1 cellular context compared by ENCODE assay signal in the genomic region with DNA sequence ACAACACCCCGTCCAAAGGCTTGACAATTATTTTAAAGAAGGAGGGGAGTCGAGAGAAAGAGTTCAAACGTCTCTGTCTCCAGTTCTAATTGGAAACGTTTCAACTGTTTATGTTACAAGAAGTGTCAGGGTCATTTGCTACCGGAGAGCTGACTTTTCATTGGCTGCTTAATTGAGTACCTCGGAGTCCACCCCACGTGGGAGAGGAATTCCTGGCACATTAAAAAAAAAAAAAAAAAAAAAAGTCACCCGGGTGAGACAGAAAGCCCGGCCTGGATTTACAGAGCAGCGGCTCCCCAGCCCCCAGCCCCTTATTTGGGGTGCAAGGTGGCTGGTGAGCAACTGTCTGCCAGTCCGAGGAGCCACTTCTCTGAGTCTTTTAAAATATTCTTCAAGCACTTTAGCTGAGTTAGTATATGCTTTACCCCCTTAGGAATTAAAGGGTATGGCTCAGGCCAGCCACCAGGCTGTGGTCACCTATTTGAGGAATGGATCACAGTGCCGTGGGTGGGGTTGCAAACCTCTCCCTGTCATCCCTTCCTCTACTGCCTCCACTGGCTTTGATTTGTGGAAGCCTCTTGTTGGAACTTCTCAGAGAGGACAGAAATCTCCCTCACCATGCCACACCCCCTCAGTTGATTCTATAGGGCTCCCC.
TF ChIP-seq lines count a peak whose summit lies in the region.

No MANE protein-coding gene starts in this region.

TF ChIP-seq in HEK293, 187 proteins besides CTCF, POLR2A, EP300 and RAD21 (continued from another document and continues in another):
- TF ChIP-seq KLF10 (tag by site-specific recombination; IDR thresholded peaks at IDR 0.05) = peak; percentile 88
- no peak for TF ChIP-seq ZNF473 (tag by site-specific recombination; IDR thresholded peaks at IDR 0.05)
- TF ChIP-seq OSR2 (tag by site-specific recombination; IDR thresholded peaks at IDR 0.05) = peak; percentile 94
- TF ChIP-seq, protein P1, sequence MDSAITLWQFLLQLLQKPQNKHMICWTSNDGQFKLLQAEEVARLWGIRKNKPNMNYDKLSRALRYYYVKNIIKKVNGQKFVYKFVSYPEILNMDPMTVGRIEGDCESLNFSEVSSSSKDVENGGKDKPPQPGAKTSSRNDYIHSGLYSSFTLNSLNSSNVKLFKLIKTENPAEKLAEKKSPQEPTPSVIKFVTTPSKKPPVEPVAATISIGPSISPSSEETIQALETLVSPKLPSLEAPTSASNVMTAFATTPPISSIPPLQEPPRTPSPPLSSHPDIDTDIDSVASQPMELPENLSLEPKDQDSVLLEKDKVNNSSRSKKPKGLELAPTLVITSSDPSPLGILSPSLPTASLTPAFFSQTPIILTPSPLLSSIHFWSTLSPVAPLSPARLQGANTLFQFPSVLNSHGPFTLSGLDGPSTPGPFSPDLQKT (IDR thresholded peaks at IDR 0.05; ENCODE audit: borderline replicate concordance, low read depth, low read length) = no peak
- no peak for TF ChIP-seq GLI4 (tag by site-specific recombination; IDR thresholded peaks at IDR 0.05)
- TF ChIP-seq, protein P2, sequence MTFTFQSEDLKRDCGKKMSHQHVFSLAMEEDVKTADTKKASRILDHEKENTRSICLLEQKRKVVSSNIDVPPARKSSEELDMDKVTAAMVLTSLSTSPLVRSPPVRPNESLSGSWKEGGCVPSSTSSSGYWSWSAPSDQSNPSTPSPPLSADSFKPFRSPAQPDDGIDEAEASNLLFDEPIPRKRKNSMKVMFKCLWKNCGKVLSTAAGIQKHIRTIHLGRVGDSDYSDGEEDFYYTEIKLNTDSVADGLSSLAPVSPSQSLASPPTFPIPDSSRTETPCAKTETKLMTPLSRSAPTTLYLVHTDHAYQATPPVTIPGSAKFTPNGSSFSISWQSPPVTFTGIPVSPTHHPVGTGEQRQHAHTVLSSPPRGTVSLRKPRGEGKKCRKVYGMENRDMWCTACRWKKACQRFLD (tag by site-specific recombination; IDR thresholded peaks at IDR 0.05) = no peak
- TF ChIP-seq, protein P3, sequence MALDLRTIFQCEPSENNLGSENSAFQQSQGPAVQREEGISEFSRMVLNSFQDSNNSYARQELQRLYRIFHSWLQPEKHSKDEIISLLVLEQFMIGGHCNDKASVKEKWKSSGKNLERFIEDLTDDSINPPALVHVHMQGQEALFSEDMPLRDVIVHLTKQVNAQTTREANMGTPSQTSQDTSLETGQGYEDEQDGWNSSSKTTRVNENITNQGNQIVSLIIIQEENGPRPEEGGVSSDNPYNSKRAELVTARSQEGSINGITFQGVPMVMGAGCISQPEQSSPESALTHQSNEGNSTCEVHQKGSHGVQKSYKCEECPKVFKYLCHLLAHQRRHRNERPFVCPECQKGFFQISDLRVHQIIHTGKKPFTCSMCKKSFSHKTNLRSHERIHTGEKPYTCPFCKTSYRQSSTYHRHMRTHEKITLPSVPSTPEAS (tag by site-specific recombination; IDR thresholded peaks at IDR 0.05) = peak; percentile 13; the same call in 1 of the 2 replicates
- TF ChIP-seq BCL11B (tag by site-specific recombination; IDR thresholded peaks at IDR 0.05; ENCODE audit: low read depth) = no peak
- peak; percentile 63 for TF ChIP-seq ZNF184 (tag by site-specific recombination; IDR thresholded peaks at IDR 0.05)
- TF ChIP-seq ZNF24 (tag by site-specific recombination; IDR thresholded peaks at IDR 0.05) = peak; percentile 55; the same call in 1 of the 2 replicates
- peak; percentile 57; the same call in 1 of the 2 replicates for TF ChIP-seq KLF1 (tag by site-specific recombination; IDR thresholded peaks at IDR 0.05)
- no peak for TF ChIP-seq REPIN1 (tag by site-specific recombination; IDR thresholded peaks at IDR 0.05; ENCODE audit: low read depth)
- peak; percentile 50 for TF ChIP-seq SP3 (tag by site-specific recombination; IDR thresholded peaks at IDR 0.05)
- TF ChIP-seq, protein P4, sequence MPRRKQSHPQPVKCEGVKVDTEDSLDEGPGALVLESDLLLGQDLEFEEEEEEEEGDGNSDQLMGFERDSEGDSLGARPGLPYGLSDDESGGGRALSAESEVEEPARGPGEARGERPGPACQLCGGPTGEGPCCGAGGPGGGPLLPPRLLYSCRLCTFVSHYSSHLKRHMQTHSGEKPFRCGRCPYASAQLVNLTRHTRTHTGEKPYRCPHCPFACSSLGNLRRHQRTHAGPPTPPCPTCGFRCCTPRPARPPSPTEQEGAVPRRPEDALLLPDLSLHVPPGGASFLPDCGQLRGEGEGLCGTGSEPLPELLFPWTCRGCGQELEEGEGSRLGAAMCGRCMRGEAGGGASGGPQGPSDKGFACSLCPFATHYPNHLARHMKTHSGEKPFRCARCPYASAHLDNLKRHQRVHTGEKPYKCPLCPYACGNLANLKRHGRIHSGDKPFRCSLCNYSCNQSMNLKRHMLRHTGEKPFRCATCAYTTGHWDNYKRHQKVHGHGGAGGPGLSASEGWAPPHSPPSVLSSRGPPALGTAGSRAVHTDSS (tag by site-specific recombination; IDR thresholded peaks at IDR 0.05) = no peak
- no peak; the same call in 1 of the 2 replicates for TF ChIP-seq ZNF629 (tag by site-specific recombination; IDR thresholded peaks at IDR 0.05)
- peak; percentile 35; the same call in 1 of the 2 replicates for TF ChIP-seq ZNF501 (tag by site-specific recombination; IDR thresholded peaks at IDR 0.05)
- TF ChIP-seq, protein P5, sequence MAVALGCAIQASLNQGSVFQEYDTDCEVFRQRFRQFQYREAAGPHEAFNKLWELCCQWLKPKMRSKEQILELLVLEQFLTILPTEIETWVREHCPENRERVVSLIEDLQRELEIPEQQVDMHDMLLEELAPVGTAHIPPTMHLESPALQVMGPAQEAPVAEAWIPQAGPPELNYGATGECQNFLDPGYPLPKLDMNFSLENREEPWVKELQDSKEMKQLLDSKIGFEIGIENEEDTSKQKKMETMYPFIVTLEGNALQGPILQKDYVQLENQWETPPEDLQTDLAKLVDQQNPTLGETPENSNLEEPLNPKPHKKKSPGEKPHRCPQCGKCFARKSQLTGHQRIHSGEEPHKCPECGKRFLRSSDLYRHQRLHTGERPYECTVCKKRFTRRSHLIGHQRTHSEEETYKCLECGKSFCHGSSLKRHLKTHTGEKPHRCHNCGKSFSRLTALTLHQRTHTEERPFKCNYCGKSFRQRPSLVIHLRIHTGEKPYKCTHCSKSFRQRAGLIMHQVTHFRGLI (tag by site-specific recombination; IDR thresholded peaks at IDR 0.05) = peak; percentile 35; the same call in 1 of the 2 replicates
- TF ChIP-seq, protein P6, sequence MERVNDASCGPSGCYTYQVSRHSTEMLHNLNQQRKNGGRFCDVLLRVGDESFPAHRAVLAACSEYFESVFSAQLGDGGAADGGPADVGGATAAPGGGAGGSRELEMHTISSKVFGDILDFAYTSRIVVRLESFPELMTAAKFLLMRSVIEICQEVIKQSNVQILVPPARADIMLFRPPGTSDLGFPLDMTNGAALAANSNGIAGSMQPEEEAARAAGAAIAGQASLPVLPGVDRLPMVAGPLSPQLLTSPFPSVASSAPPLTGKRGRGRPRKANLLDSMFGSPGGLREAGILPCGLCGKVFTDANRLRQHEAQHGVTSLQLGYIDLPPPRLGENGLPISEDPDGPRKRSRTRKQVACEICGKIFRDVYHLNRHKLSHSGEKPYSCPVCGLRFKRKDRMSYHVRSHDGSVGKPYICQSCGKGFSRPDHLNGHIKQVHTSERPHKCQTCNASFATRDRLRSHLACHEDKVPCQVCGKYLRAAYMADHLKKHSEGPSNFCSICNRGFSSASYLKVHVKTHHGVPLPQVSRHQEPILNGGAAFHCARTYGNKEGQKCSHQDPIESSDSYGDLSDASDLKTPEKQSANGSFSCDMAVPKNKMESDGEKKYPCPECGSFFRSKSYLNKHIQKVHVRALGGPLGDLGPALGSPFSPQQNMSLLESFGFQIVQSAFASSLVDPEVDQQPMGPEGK (tag by site-specific recombination; IDR thresholded peaks at IDR 0.05) = peak; percentile 64
- TF ChIP-seq, protein P7, sequence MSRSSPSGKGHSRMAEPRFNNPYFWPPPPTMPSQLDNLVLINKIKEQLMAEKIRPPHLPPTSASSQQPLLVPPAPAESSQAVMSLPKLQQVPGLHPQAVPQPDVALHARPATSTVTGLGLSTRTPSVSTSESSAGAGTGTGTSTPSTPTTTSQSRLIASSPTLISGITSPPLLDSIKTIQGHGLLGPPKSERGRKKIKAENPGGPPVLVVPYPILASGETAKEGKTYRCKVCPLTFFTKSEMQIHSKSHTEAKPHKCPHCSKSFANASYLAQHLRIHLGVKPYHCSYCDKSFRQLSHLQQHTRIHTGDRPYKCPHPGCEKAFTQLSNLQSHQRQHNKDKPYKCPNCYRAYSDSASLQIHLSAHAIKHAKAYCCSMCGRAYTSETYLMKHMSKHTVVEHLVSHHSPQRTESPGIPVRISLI (tag by site-specific recombination; IDR thresholded peaks at IDR 0.05) = peak; percentile 99
- TF ChIP-seq ZNF404 (tag by site-specific recombination; IDR thresholded peaks at IDR 0.05) = no peak
- 0 out of 2 replicates have a peak, but pooled peaks have one; percentile 36 for TF ChIP-seq ZNF2 (tag by site-specific recombination; IDR thresholded peaks at IDR 0.05)
- TF ChIP-seq, protein P8, sequence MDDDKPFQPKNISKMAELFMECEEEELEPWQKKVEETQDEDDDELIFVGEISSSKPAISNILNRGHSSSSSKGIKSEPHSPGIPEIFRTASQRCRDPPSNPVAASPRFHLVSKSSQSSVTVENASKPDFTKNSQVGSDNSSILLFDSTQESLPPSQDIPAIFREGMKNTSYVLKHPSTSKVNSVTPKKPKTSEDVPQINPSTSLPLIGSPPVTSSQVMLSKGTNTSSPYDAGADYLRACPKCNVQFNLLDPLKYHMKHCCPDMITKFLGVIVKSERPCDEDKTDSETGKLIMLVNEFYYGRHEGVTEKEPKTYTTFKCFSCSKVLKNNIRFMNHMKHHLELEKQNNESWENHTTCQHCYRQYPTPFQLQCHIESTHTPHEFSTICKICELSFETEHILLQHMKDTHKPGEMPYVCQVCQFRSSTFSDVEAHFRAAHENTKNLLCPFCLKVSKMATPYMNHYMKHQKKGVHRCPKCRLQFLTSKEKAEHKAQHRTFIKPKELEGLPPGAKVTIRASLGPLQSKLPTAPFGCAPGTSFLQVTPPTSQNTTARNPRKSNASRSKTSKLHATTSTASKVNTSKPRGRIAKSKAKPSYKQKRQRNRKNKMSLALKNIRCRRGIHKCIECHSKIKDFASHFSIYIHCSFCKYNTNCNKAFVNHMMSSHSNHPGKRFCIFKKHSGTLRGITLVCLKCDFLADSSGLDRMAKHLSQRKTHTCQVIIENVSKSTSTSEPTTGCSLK (tag by site-specific recombination; IDR thresholded peaks at IDR 0.05) = no peak
- TF ChIP-seq, protein P9, sequence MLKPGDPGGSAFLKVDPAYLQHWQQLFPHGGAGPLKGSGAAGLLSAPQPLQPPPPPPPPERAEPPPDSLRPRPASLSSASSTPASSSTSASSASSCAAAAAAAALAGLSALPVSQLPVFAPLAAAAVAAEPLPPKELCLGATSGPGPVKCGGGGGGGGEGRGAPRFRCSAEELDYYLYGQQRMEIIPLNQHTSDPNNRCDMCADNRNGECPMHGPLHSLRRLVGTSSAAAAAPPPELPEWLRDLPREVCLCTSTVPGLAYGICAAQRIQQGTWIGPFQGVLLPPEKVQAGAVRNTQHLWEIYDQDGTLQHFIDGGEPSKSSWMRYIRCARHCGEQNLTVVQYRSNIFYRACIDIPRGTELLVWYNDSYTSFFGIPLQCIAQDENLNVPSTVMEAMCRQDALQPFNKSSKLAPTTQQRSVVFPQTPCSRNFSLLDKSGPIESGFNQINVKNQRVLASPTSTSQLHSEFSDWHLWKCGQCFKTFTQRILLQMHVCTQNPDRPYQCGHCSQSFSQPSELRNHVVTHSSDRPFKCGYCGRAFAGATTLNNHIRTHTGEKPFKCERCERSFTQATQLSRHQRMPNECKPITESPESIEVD (tag by site-specific recombination; IDR thresholded peaks at IDR 0.05) = peak; percentile 70
- 0 out of 2 replicates have a peak, but pooled peaks have one; percentile 1 for TF ChIP-seq ZNF10 (tag by site-specific recombination; IDR thresholded peaks at IDR 0.05)
- TF ChIP-seq ZFP69B (tag by site-specific recombination; IDR thresholded peaks at IDR 0.05) = peak; percentile 91
- peak; percentile 79 for TF ChIP-seq ZXDB (tag by site-specific recombination; IDR thresholded peaks at IDR 0.05)
- no peak for TF ChIP-seq ZFP37 (tag by site-specific recombination; IDR thresholded peaks at IDR 0.05)
- no peak for TF ChIP-seq ZNF792 (tag by site-specific recombination; IDR thresholded peaks at IDR 0.05)
- TF ChIP-seq, protein P10, sequence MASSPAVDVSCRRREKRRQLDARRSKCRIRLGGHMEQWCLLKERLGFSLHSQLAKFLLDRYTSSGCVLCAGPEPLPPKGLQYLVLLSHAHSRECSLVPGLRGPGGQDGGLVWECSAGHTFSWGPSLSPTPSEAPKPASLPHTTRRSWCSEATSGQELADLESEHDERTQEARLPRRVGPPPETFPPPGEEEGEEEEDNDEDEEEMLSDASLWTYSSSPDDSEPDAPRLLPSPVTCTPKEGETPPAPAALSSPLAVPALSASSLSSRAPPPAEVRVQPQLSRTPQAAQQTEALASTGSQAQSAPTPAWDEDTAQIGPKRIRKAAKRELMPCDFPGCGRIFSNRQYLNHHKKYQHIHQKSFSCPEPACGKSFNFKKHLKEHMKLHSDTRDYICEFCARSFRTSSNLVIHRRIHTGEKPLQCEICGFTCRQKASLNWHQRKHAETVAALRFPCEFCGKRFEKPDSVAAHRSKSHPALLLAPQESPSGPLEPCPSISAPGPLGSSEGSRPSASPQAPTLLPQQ (tag by site-specific recombination; IDR thresholded peaks at IDR 0.05) = peak; percentile 94
- TF ChIP-seq, protein P11, sequence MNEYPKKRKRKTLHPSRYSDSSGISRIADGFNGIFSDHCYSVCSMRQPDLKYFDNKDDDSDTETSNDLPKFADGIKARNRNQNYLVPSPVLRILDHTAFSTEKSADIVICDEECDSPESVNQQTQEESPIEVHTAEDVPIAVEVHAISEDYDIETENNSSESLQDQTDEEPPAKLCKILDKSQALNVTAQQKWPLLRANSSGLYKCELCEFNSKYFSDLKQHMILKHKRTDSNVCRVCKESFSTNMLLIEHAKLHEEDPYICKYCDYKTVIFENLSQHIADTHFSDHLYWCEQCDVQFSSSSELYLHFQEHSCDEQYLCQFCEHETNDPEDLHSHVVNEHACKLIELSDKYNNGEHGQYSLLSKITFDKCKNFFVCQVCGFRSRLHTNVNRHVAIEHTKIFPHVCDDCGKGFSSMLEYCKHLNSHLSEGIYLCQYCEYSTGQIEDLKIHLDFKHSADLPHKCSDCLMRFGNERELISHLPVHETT (tag by site-specific recombination; IDR thresholded peaks at IDR 0.05) = 0 out of 2 replicates have a peak, but pooled peaks have one; percentile 41
- TF ChIP-seq ZBTB7A (tag by site-specific recombination; IDR thresholded peaks at IDR 0.05; ENCODE audit: low read depth) = no peak
- 0 out of 2 replicates have a peak, but pooled peaks have one; percentile 45 for TF ChIP-seq ZNF660 (tag by site-specific recombination; IDR thresholded peaks at IDR 0.05)
- TF ChIP-seq, protein P12, sequence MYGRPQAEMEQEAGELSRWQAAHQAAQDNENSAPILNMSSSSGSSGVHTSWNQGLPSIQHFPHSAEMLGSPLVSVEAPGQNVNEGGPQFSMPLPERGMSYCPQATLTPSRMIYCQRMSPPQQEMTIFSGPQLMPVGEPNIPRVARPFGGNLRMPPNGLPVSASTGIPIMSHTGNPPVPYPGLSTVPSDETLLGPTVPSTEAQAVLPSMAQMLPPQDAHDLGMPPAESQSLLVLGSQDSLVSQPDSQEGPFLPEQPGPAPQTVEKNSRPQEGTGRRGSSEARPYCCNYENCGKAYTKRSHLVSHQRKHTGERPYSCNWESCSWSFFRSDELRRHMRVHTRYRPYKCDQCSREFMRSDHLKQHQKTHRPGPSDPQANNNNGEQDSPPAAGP (tag by site-specific recombination; IDR thresholded peaks at IDR 0.05) = peak; percentile 66; the same call in 1 of the 2 replicates
- peak; percentile 46; the same call in 1 of the 2 replicates for TF ChIP-seq ZNF324 (tag by site-specific recombination; IDR thresholded peaks at IDR 0.05)
- TF ChIP-seq ZEB2 (tag by site-specific recombination; IDR thresholded peaks at IDR 0.05) = peak; percentile 52; the same call in 1 of the 2 replicates
